31 cellular contexts compared by ENCODE assay signal in the genomic region with DNA sequence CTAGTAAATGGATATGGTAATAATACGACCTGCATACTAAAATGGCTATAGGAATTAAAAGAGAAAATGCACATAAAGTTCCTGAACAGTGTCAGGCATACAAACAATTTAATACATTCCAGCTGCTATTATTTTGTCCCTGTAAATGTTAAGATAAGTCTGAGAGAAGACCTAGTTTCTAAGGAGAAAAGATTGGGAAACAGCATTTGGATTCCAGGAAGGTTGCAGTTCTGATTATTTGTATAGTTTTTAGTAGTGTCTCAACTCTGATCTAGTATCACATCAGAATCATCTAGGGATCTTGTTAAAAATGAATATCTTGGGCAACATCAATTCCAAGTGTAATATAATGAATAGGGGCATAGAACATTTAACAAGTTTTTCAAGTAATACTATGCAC.
"Had no signal": no experiment of that assay in that cellular context is flagged by ENCODE, and none has a peak within 500 bp of the region (broad histone marks: within the 10 kb centered on the region; RNA-seq: fewer than 3 reads in every experiment).

No MANE protein-coding gene starts in this region.

- H3K4me3 ChIP-seq: neural progenitor cell, ovary, psoas muscle, right lobe of liver, skin epidermis, smooth muscle cell, spleen, suprapubic skin, thoracic aorta, thyroid gland, tibial nerve, upper lobe of left lung, vagina had no signal

- H3K27me3 Mint-ChIP-seq: naive thymus-derived CD4-positive, alpha-beta T cell; progenitor cell of endocrine pancreas; stimulated activated memory B cell treated with anti-CD40 and anti-IgM and Interleukin-4, amounts not matched to agents 10 μg/mL and 1 μg/mL and 100 μg/mL, for 72 hours; stimulated activated naive CD8-positive, alpha-beta T cell treated with anti-CD3 and anti-CD28 coated beads, Interleukin-15, amount 100 ng/mL, for 72 hours had no signal

- H3K27me3 ChIP-seq: neural progenitor cell, ovary, right lobe of liver, spleen, suprapubic skin, thyroid gland, tibial nerve, upper lobe of left lung, vagina had no signal

- H3K36me3 ChIP-seq: neural progenitor cell, ovary, right lobe of liver, spleen, suprapubic skin, thoracic aorta, thyroid gland, tibial nerve, upper lobe of left lung, vagina had no signal

- ATAC-seq: naive thymus-derived CD4-positive, alpha-beta T cell; natural killer cell; psoas muscle; right lobe of liver; stimulated activated memory B cell treated with anti-CD40 and anti-IgM and Interleukin-4, amounts not matched to agents 10 μg/mL and 1 μg/mL and 100 μg/mL, for 72 hours; stimulated activated naive CD8-positive, alpha-beta T cell treated with anti-CD3 and anti-CD28 coated beads, Interleukin-15, amount 100 ng/mL, for 72 hours; stimulated activated naive CD8-positive, alpha-beta T cell treated with anti-CD3 and anti-CD28 coated beads, Interleukin-15, Interleukin-2, amounts not matched to agents 100 U/mL and 50 U/mL, for 24 hours had no signal

- H3K27ac Mint-ChIP-seq: naive thymus-derived CD4-positive, alpha-beta T cell; natural killer cell; nephron; neural progenitor cell; progenitor cell of endocrine pancreas; stimulated activated memory B cell treated with anti-CD40 and anti-IgM and Interleukin-4, amounts not matched to agents 10 μg/mL and 1 μg/mL and 100 μg/mL, for 72 hours; stimulated activated naive CD8-positive, alpha-beta T cell treated with anti-CD3 and anti-CD28 coated beads, Interleukin-15, amount 100 ng/mL, for 72 hours had no signal

- H3K9me3 ChIP-seq: ovary, right lobe of liver, thoracic aorta, thyroid gland, vagina had no signal

- H3K36me3 Mint-ChIP-seq: naive thymus-derived CD4-positive, alpha-beta T cell; natural killer cell; neural progenitor cell; stimulated activated memory B cell treated with anti-CD40 and anti-IgM and Interleukin-4, amounts not matched to agents 10 μg/mL and 1 μg/mL and 100 μg/mL, for 72 hours had no signal

- H3K4me3 Mint-ChIP-seq: naive thymus-derived CD4-positive, alpha-beta T cell; natural killer cell; nephron; neural progenitor cell; stimulated activated memory B cell treated with anti-CD40 and anti-IgM and Interleukin-4, amounts not matched to agents 10 μg/mL and 1 μg/mL and 100 μg/mL, for 72 hours; stimulated activated naive CD8-positive, alpha-beta T cell treated with anti-CD3 and anti-CD28 coated beads, Interleukin-15, amount 100 ng/mL, for 72 hours had no signal

- H3K27ac ChIP-seq: neural progenitor cell, ovary, parathyroid adenoma, psoas muscle, right lobe of liver, skin epidermis, spleen, suprapubic skin, thoracic aorta, thyroid gland, tibial nerve, upper lobe of left lung, vagina had no signal

- DNase-seq: naive thymus-derived CD4-positive, alpha-beta T cell; natural killer cell; occipital lobe; ovary; posterior cingulate gyrus; psoas muscle; right lobe of liver; spleen; stimulated activated CD4-positive, alpha-beta T cell treated with anti-CD3 and anti-CD28 coated beads, Interleukin-12 subunit alpha, Interleukin-12 subunit beta, amount 100 ng/mL, for 4 hours; stimulated activated CD4-positive, alpha-beta T cell treated with anti-CD3 and anti-CD28 coated beads, Interleukin-1b, Interleukin-23, amount 100 ng/mL, for 48 hours; stimulated activated CD4-positive, alpha-beta T cell treated with anti-CD3 and anti-CD28 coated beads, Interleukin-4, amount 100 ng/mL, for 1 hour; stimulated activated CD4-positive, alpha-beta T cell treated with anti-CD3 and anti-CD28 coated beads, Interleukin-4, amount 100 ng/mL, for 4 hours; stimulated activated CD8-positive, alpha-beta memory T cell treated with anti-CD3 and anti-CD28 coated beads, Interleukin-4, amount 100 ng/mL, for 48 hours; stimulated activated naive CD4-positive, alpha-beta T cell; stimulated activated naive CD8-positive, alpha-beta T cell treated with anti-CD3 and anti-CD28 coated beads, Interleukin-15, amount 100 ng/mL, for 72 hours; stimulated activated naive CD8-positive, alpha-beta T cell treated with anti-CD3 and anti-CD28 coated beads, Interleukin-15, Interleukin-2, amounts not matched to agents 100 U/mL and 50 U/mL, for 24 hours; substantia nigra; thyroid gland; trophoblast cell; upper lobe of left lung had no signal

- H3K4me1 ChIP-seq: neural progenitor cell, parathyroid adenoma, psoas muscle, right lobe of liver, spleen, suprapubic skin, thyroid gland, upper lobe of left lung, vagina had no signal

- H3K4me1 Mint-ChIP-seq: naive thymus-derived CD4-positive, alpha-beta T cell; natural killer cell; nephron; neural progenitor cell; stimulated activated memory B cell treated with anti-CD40 and anti-IgM and Interleukin-4, amounts not matched to agents 10 μg/mL and 1 μg/mL and 100 μg/mL, for 72 hours; stimulated activated naive CD8-positive, alpha-beta T cell treated with anti-CD3 and anti-CD28 coated beads, Interleukin-15, amount 100 ng/mL, for 72 hours had no signal
